ENCODE assay signal across 7 cellular contexts in genomic region chr7:29379551-29379950, GRCh38.
"Had no signal": no experiment of that assay in that cellular context is flagged by ENCODE, and none has a peak within 500 bp of the region (broad histone marks: within the 10 kb centered on the region; RNA-seq: fewer than 3 reads in every experiment).

No MANE protein-coding gene starts in this region.

- H3K4me3 ChIP-seq: K562 had no signal

- H3K9ac ChIP-seq: KMS-11 had no signal

- ATAC-seq: HepG2, K562 had no signal

- DNase-seq: IMR-90, KBM-7, KG1 had no signal

- H3K27ac ChIP-seq: HL-60, KMS-11 had no signal
